In genomic region chr3:133934996-133935842, GRCh38 we compare ENCODE assay signal across 16 cellular contexts.
"Had no signal": no experiment of that assay in that cellular context is flagged by ENCODE, and none has a peak within 500 bp of the region (broad histone marks: within the 10 kb centered on the region; RNA-seq: fewer than 3 reads in every experiment).

No MANE protein-coding gene starts in this region.

- H3K27me3 ChIP-seq: body of pancreas, gastrocnemius medialis, hepatocyte, neutrophil, SJSA1, upper lobe of right lung had no signal

- H2AFZ ChIP-seq: hepatocyte had no signal

- ATAC-seq: body of pancreas; gastrocnemius medialis; left ventricle myocardium superior; stimulated activated naive B cell treated with anti-CD40 and anti-IgM and Interleukin-4, amounts not matched to agents 10 μg/mL and 1 μg/mL and 100 μg/mL, for 72 hours; upper lobe of right lung had no signal

- H3K9me3 ChIP-seq: body of pancreas, gastrocnemius medialis, neutrophil, SJSA1, upper lobe of right lung had no signal

- H3K36me3 Mint-ChIP-seq: stimulated activated naive B cell treated with anti-CD40 and anti-IgM and Interleukin-4, amounts not matched to agents 10 μg/mL and 1 μg/mL and 100 μg/mL, for 72 hours had no signal

- H3K27ac ChIP-seq: body of pancreas, gastrocnemius medialis, neutrophil, SJSA1, upper lobe of right lung, VCaP had no signal

- FAIRE-seq: endothelial cell of umbilical vein, kidney had no signal

- H3K27ac Mint-ChIP-seq: stimulated activated naive B cell treated with anti-CD40 and anti-IgM and Interleukin-4, amounts not matched to agents 10 μg/mL and 1 μg/mL and 100 μg/mL, for 72 hours had no signal

- H3K9me3 Mint-ChIP-seq: stimulated activated naive B cell treated with anti-CD40 and anti-IgM and Interleukin-4, amounts not matched to agents 10 μg/mL and 1 μg/mL and 100 μg/mL, for 72 hours had no signal

- DNase-seq: activated naive CD4-positive, alpha-beta T cell treated with anti-CD3 and anti-CD28 coated beads, Interleukin-2, amount 50 U/mL, for 16 hours; activated T-cell treated with anti-CD3 and anti-CD28 coated beads, Interleukin-2, amount 50 U/mL, for 1 hour; body of pancreas; gastrocnemius medialis; kidney; left ventricle myocardium superior; mesendoderm; stimulated activated CD4-positive, alpha-beta T cell treated with anti-CD3 and anti-CD28 coated beads, Interleukin-1b, Interleukin-23, amount 100 ng/mL, for 48 hours; stimulated activated naive B cell treated with anti-CD40 and anti-IgM and Interleukin-4, amounts not matched to agents 10 μg/mL and 1 μg/mL and 100 μg/mL, for 72 hours; T-helper 9 cell; upper lobe of right lung had no signal

- H3K4me3 ChIP-seq: body of pancreas, gastrocnemius medialis, hepatocyte, SJSA1, upper lobe of right lung had no signal

- H3K4me2 ChIP-seq: hepatocyte had no signal

- H3K4me3 Mint-ChIP-seq: stimulated activated naive B cell treated with anti-CD40 and anti-IgM and Interleukin-4, amounts not matched to agents 10 μg/mL and 1 μg/mL and 100 μg/mL, for 72 hours had no signal

- H3K4me1 ChIP-seq: body of pancreas, gastrocnemius medialis, SJSA1, upper lobe of right lung had no signal

- H3K36me3 ChIP-seq: gastrocnemius medialis, neutrophil, SJSA1, upper lobe of right lung had no signal

- H3K4me1 Mint-ChIP-seq: stimulated activated naive B cell treated with anti-CD40 and anti-IgM and Interleukin-4, amounts not matched to agents 10 μg/mL and 1 μg/mL and 100 μg/mL, for 72 hours had no signal
